Comparison of ENCODE assay signal across 13 cellular contexts in genomic region chr6:109071125-109071917, GRCh38. TPM values are rescaled to one million over a fixed set of nuclear protein-coding genes. Genes with fewer than 3 reads are reported as not detected.
DNase-seq lines count a peak whose midpoint lies in the region; ATAC-seq and TF ChIP-seq lines count a peak whose summit lies in the region.
"Had no signal": no experiment of that assay in that cellular context is flagged by ENCODE, and none has a peak within 500 bp of the region (broad histone marks: within the 10 kb centered on the region; RNA-seq: fewer than 3 reads in every experiment).

No MANE protein-coding gene starts in this region.

- H3K36me3 ChIP-seq in hepatocyte (replicated peaks; ENCODE audit: insufficient read depth, low read depth) (no peaks in the 10 kb centered on the region), spleen (no peaks in the 10 kb centered on the region), breast epithelium (no peaks in the 10 kb centered on the region)
- H3K36me3 ChIP-seq: neutrophil had no signal

- H2AFZ ChIP-seq in hepatocyte = no peak overlapping the region

- no peaks in the 10 kb centered on the region for H3K36me3 Mint-ChIP-seq in activated T-cell treated with anti-CD3 and anti-CD28 coated beads, Interleukin-2, amount 50 U/mL, for 4 hours (ENCODE audit: insufficient read depth)

- peak overlapping the region; percentile 17 for H3K4me2 ChIP-seq in hepatocyte

- ATAC-seq in activated T-cell treated with anti-CD3 and anti-CD28 coated beads, Interleukin-2, amount 50 U/mL, for 4 hours = peak in 1 of 2 donors; percentile 27
- no peak for ATAC-seq in HG03521 (IDR thresholded peaks at IDR 0.05; ENCODE audit: unreplicated experiment)
- ATAC-seq: right cardiac atrium had no signal

- H3K27me3 ChIP-seq in hepatocyte = no peaks in the 10 kb centered on the region
- no peaks in the 10 kb centered on the region for H3K27me3 ChIP-seq in spleen (replicated peaks in 1 of 7)
- H3K27me3 ChIP-seq in breast epithelium = no peaks in the 10 kb centered on the region
- H3K27me3 ChIP-seq: neutrophil had no signal

- H3K79me2 ChIP-seq in hepatocyte = peaks cover 16% of the 10 kb centered on the region

- no peaks in the 10 kb centered on the region for H3K9me3 ChIP-seq in hepatocyte (ENCODE audit: low read depth)
- H3K9me3 ChIP-seq in spleen = no peaks in the 10 kb centered on the region
- H3K9me3 ChIP-seq in breast epithelium = no peaks in the 10 kb centered on the region
- H3K9me3 ChIP-seq: neutrophil had no signal

- no peaks in the 10 kb centered on the region for H4K20me1 ChIP-seq in hepatocyte (ENCODE audit: insufficient read depth, poor library complexity, severe bottlenecking)

- H3K9me2 ChIP-seq in hepatocyte (replicated peaks; ENCODE audit: insufficient read depth) = no peaks in the 10 kb centered on the region

- whole genome bisulfite sequencing in hepatocyte (ENCODE audit: low lambda C conversion rate, missing lambda C conversion rate) = 35% methylated on average over 7 of the region's 7 CpGs
- 36 to 46% (median 41%) methylated on average over 7 of the region's 7 CpGs for WGBS in spleen, 5 donors

- DNase-seq in activated T-cell treated with anti-CD3 and anti-CD28 coated beads, Interleukin-2, amount 50 U/mL, for 4 hours = no peak
- DNase-seq in activated T-cell treated with anti-CD3 and anti-CD28 coated beads, Interleukin-2, amount 50 U/mL, for 1 hour = no peak
- DNase-seq in hepatocyte (ENCODE audit: low spot score) (no peak), spleen (no peak), breast epithelium (ENCODE audit: low spot score in 2 of 2) (no peak), occipital lobe (lab: John Stamatoyannopoulos, UW) (no peak)
- DNase-seq: H7, hippocampal formation, NCI-H2171, right cardiac atrium had no signal

- H3K4me1 ChIP-seq in hepatocyte (ENCODE audit: insufficient read depth) (peaks cover 17% of the 10 kb centered on the region), spleen (peaks cover 17 to 72% (median 34%) of the 10 kb centered on the region in 6 donors), breast epithelium (no peaks in the 10 kb centered on the region)

- H3K9me3 Mint-ChIP-seq in activated T-cell treated with anti-CD3 and anti-CD28 coated beads, Interleukin-2, amount 50 U/mL, for 4 hours = no peaks in the 10 kb centered on the region

- no peak for TF ChIP-seq POLR2A in spleen (IDR thresholded peaks at IDR 0.05)
- TF ChIP-seq POLR2A in breast epithelium (IDR thresholded peaks at IDR 0.05) = no peak

- H3K27me3 Mint-ChIP-seq in activated T-cell treated with anti-CD3 and anti-CD28 coated beads, Interleukin-2, amount 50 U/mL, for 4 hours (ENCODE audit: low read depth) = no peaks in the 10 kb centered on the region

- no peak overlapping the region for H3K4me3 ChIP-seq in hepatocyte
- H3K4me3 ChIP-seq in spleen = peak overlapping the region in 2 of 8 donors; percentile 1 to 37
- H3K4me3 ChIP-seq in breast epithelium = no peak overlapping the region

- intact Hi-C loops in spleen (cut with DNase I; ENCODE audit: low total_unique reads) (loop anchor here (5.0 to 10.0 kb wide), 2 partner anchors 167 to 529 kb away; no protein-coding TSS in a partner anchor), breast epithelium (cut with DNase I; ENCODE audit: low total_unique reads) (no loop called here)

- peak overlapping the region; percentile 57 for H3K27ac ChIP-seq in VCaP
- no peak overlapping the region for H3K27ac ChIP-seq in hepatocyte
- H3K27ac ChIP-seq in spleen = peak overlapping the region in 5 of 8 donors; percentile 1 to 44 (median 24)
- H3K27ac ChIP-seq in breast epithelium = no peak overlapping the region
- H3K27ac ChIP-seq: neutrophil had no signal

- TF ChIP-seq CTCF in VCaP (conservative IDR thresholded peaks at IDR 0.05) (no peak), hepatocyte (IDR thresholded peaks at IDR 0.05; ENCODE audit: poor library complexity) (no peak), spleen (IDR thresholded peaks at IDR 0.05 in 8 of 11, conservative IDR thresholded peaks at IDR 0.05 in 3 of 11) (no peak), breast epithelium (IDR thresholded peaks at IDR 0.05) (no peak)

- peak overlapping the region; percentile 44 for H3K4me3 Mint-ChIP-seq in activated T-cell treated with anti-CD3 and anti-CD28 coated beads, Interleukin-2, amount 50 U/mL, for 4 hours

- H3K4me1 Mint-ChIP-seq in activated T-cell treated with anti-CD3 and anti-CD28 coated beads, Interleukin-2, amount 50 U/mL, for 4 hours (ENCODE audit: low read depth) = peaks cover 34% of the 10 kb centered on the region

RNA-seq across cellular contexts. Expression of gene SESN1, which starts 23.3 kb away (rescaled TPM):
- 1 to 10 TPM; 3.9 to 7.0 (median 5.2) TPM for total RNA-seq in activated T-cell treated with anti-CD3 and anti-CD28 coated beads, Interleukin-2, amount 50 U/mL, for 4 hours
- total RNA-seq in hepatocyte (51.7 and 59.1 TPM in 2 replicates), spleen (100 to 1,000 TPM in 2 of 7 donors, 10 to 100 TPM in 5; 26.8 to 115 (median 65.9) TPM), breast epithelium (100 to 1,000 TPM in 2 of 3 donors, 10 to 100 TPM in 1; 70.8 to 141 (median 108) TPM), occipital lobe (38.8 TPM)
- polyA plus RNA-seq in hepatocyte (29.1 and 30.7 TPM in 2 replicates), spleen (10 to 100 TPM; 32.4 to 55.3 (median 33.8) TPM)

RNA-seq across cellular contexts. Expression of gene CEP57L1, which starts 24.0 kb away (rescaled TPM):
- 1 to 10 TPM; 7.5 to 8.2 (median 7.6) TPM for total RNA-seq in activated T-cell treated with anti-CD3 and anti-CD28 coated beads, Interleukin-2, amount 50 U/mL, for 4 hours
- total RNA-seq in hepatocyte (14.7 and 18.7 TPM in 2 replicates), spleen (10 to 100 TPM in 6 of 7 donors, 1 to 10 TPM in 1; 8.9 to 28.7 (median 13.1) TPM), breast epithelium (10 to 100 TPM; 14.1 to 23.7 (median 19.8) TPM), occipital lobe (92.6 TPM)
- polyA plus RNA-seq in hepatocyte (11.9 and 13.8 TPM in 2 replicates), spleen (1 to 10 TPM; 5.1 to 5.6 (median 5.5) TPM)

Comparison
In these comparisons a context has a peak if more than half of its experiments do, and no peak if none do; other contexts are left out.
1. H3K27ac ChIP-seq: peak in VCaP (single experiment) and spleen (5 of 8); none in hepatocyte (single experiment) and breast epithelium (0 of 2).